ENCODE assay signal across 1 cellular context in genomic region chr7:75732764-75733630, GRCh38.
TF ChIP-seq lines count a peak whose summit lies in the region.

No MANE protein-coding gene starts in this region.

TF ChIP-seq in K562, 482 proteins besides CTCF, POLR2A, EP300 and RAD21 (continued from another document and continues in another):
- no peak; the same call in 1 of the 2 replicates for TF ChIP-seq PBX2 (CRISPR knock-in tag; IDR thresholded peaks at IDR 0.05; ENCODE audit: low read depth)
- TF ChIP-seq PBX2 (tag; conservative IDR thresholded peaks at IDR 0.05; ENCODE audit: low read depth): peak; percentile 52
- TF ChIP-seq SIX5 (IDR thresholded peaks at IDR 0.05; ENCODE audit: borderline replicate concordance in 1 of 2, insufficient read depth in 1 of 2, low read depth in 1 of 2, low read length in 2 of 2): no peak
- no peak for TF ChIP-seq TAF1 (IDR thresholded peaks at IDR 0.05; ENCODE audit: control insufficient read depth, extremely low read depth, insufficient read depth, low read length, severe bottlenecking)
- TF ChIP-seq ZNF24 (IDR thresholded peaks at IDR 0.05): 0 out of 2 replicates have a peak, but pooled peaks have one; percentile 23
- TF ChIP-seq JUND (IDR thresholded peaks at IDR 0.05; ENCODE audit: borderline replicate concordance, low read depth, low read length): peak; percentile 64
- TF ChIP-seq JUND (tag; IDR thresholded peaks at IDR 0.05; ENCODE audit: borderline replicate concordance, low read depth, low read length): peak; percentile 36; the same call in 1 of the 3 replicates
- TF ChIP-seq U2AF2 (optimal IDR thresholded peaks at IDR 0.05; ENCODE audit: low read depth, low read length): no peak
- no peak for TF ChIP-seq GABPB1 (CRISPR knock-in tag; IDR thresholded peaks at IDR 0.05)
- TF ChIP-seq, protein P1, sequence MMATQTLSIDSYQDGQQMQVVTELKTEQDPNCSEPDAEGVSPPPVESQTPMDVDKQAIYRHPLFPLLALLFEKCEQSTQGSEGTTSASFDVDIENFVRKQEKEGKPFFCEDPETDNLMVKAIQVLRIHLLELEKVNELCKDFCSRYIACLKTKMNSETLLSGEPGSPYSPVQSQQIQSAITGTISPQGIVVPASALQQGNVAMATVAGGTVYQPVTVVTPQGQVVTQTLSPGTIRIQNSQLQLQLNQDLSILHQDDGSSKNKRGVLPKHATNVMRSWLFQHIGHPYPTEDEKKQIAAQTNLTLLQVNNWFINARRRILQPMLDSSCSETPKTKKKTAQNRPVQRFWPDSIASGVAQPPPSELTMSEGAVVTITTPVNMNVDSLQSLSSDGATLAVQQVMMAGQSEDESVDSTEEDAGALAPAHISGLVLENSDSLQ (IDR thresholded peaks at IDR 0.05): peak; percentile 97
- TF ChIP-seq GABPA (tag; conservative IDR thresholded peaks at IDR 0.05; ENCODE audit: low read depth): 0 out of 2 replicates have a peak, but pooled peaks have one; percentile 25
- TF ChIP-seq LARP7 (IDR thresholded peaks at IDR 0.05): peak; percentile 65
- TF ChIP-seq NFE2 (IDR thresholded peaks at IDR 0.05; ENCODE audit: low read depth): peak; percentile 59; the same call in 1 of the 2 replicates
- TF ChIP-seq HDAC8 (tag; IDR thresholded peaks at IDR 0.05): no peak
- peak in 1 of 2 experiments; percentile 75; a peak in 1 of 4 replicates for TF ChIP-seq MCM7 (IDR thresholded peaks at IDR 0.05)
- TF ChIP-seq L3MBTL2 (IDR thresholded peaks at IDR 0.05): peak; percentile 11; the same call in 1 of the 2 replicates
- no peak for TF ChIP-seq FOXJ2 (tag; IDR thresholded peaks at IDR 0.05)
- no peak for TF ChIP-seq SPI1 (IDR thresholded peaks at IDR 0.05; ENCODE audit: borderline replicate concordance, low read depth, low read length)
- TF ChIP-seq SMARCC2 (IDR thresholded peaks at IDR 0.05; ENCODE audit: low read depth): 0 out of 2 replicates have a peak, but pooled peaks have one; percentile 33
- TF ChIP-seq FOXP1 (CRISPR knock-in tag; IDR thresholded peaks at IDR 0.05): no peak
- TF ChIP-seq, protein P2, sequence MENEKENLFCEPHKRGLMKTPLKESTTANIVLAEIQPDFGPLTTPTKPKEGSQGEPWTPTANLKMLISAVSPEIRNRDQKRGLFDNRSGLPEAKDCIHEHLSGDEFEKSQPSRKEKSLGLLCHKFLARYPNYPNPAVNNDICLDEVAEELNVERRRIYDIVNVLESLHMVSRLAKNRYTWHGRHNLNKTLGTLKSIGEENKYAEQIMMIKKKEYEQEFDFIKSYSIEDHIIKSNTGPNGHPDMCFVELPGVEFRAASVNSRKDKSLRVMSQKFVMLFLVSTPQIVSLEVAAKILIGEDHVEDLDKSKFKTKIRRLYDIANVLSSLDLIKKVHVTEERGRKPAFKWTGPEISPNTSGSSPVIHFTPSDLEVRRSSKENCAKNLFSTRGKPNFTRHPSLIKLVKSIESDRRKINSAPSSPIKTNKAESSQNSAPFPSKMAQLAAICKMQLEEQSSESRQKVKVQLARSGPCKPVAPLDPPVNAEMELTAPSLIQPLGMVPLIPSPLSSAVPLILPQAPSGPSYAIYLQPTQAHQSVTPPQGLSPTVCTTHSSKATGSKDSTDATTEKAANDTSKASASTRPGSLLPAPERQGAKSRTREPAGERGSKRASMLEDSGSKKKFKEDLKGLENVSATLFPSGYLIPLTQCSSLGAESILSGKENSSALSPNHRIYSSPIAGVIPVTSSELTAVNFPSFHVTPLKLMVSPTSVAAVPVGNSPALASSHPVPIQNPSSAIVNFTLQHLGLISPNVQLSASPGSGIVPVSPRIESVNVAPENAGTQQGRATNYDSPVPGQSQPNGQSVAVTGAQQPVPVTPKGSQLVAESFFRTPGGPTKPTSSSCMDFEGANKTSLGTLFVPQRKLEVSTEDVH (IDR thresholded peaks at IDR 0.05; ENCODE audit: low read depth, partially characterized antibody): no peak
- TF ChIP-seq HDGF (IDR thresholded peaks at IDR 0.05): peak; percentile 76; the same call in 1 of the 2 replicates
- TF ChIP-seq DPF2 (IDR thresholded peaks at IDR 0.05): peak; percentile 55; the same call in 1 of the 2 replicates
- TF ChIP-seq, protein P3, sequence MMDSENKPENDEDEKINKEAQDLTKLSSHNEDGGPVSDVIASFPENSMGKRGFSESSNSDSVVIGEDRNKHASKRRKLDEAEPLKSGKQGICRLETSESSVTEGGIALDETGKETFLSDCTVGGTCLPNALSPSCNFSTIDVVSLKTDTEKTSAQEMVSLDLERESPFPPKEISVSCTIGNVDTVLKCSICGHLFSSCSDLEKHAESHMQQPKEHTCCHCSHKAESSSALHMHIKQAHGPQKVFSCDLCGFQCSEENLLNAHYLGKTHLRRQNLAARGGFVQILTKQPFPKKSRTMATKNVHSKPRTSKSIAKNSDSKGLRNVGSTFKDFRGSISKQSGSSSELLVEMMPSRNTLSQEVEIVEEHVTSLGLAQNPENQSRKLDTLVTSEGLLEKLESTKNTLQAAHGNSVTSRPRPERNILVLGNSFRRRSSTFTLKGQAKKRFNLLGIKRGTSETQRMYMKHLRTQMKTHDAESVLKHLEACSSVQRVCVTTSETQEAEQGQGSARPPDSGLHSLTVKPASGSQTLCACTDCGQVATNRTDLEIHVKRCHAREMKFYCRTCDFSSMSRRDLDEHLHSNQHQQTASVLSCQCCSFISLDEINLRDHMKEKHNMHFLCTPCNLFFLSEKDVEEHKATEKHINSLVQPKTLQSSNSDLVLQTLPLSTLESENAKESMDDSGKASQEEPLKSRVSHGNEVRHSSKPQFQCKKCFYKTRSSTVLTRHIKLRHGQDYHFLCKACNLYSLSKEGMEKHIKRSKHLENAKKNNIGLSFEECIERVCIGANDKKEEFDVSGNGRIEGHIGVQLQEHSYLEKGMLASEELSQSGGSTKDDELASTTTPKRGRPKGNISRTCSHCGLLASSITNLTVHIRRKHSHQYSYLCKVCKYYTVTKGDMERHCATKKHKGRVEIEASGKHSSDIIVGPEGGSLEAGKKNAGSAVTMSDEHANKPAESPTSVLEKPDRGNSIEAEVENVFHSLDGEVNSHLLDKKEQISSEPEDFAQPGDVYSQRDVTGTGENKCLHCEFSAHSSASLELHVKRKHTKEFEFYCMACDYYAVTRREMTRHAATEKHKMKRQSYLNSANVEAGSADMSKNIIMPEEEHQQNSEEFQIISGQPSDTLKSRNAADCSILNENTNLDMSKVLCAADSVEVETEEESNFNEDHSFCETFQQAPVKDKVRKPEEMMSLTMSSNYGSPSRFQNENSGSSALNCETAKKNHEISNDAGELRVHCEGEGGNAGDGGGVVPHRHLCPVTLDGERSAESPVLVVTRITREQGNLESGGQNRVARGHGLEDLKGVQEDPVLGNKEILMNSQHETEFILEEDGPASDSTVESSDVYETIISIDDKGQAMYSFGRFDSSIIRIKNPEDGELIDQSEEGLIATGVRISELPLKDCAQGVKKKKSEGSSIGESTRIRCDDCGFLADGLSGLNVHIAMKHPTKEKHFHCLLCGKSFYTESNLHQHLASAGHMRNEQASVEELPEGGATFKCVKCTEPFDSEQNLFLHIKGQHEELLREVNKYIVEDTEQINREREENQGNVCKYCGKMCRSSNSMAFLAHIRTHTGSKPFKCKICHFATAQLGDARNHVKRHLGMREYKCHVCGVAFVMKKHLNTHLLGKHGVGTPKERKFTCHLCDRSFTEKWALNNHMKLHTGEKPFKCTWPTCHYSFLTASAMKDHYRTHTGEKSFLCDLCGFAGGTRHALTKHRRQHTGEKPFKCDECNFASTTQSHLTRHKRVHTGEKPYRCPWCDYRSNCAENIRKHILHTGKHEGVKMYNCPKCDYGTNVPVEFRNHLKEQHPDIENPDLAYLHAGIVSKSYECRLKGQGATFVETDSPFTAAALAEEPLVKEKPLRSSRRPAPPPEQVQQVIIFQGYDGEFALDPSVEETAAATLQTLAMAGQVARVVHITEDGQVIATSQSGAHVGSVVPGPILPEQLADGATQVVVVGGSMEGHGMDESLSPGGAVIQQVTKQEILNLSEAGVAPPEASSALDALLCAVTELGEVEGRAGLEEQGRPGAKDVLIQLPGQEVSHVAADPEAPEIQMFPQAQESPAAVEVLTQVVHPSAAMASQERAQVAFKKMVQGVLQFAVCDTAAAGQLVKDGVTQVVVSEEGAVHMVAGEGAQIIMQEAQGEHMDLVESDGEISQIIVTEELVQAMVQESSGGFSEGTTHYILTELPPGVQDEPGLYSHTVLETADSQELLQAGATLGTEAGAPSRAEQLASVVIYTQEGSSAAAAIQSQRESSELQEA (IDR thresholded peaks at IDR 0.05; ENCODE audit: low read depth): no peak
- no peak for TF ChIP-seq ZFX (CRISPR knock-in tag; IDR thresholded peaks at IDR 0.05)
- TF ChIP-seq, protein P4, sequence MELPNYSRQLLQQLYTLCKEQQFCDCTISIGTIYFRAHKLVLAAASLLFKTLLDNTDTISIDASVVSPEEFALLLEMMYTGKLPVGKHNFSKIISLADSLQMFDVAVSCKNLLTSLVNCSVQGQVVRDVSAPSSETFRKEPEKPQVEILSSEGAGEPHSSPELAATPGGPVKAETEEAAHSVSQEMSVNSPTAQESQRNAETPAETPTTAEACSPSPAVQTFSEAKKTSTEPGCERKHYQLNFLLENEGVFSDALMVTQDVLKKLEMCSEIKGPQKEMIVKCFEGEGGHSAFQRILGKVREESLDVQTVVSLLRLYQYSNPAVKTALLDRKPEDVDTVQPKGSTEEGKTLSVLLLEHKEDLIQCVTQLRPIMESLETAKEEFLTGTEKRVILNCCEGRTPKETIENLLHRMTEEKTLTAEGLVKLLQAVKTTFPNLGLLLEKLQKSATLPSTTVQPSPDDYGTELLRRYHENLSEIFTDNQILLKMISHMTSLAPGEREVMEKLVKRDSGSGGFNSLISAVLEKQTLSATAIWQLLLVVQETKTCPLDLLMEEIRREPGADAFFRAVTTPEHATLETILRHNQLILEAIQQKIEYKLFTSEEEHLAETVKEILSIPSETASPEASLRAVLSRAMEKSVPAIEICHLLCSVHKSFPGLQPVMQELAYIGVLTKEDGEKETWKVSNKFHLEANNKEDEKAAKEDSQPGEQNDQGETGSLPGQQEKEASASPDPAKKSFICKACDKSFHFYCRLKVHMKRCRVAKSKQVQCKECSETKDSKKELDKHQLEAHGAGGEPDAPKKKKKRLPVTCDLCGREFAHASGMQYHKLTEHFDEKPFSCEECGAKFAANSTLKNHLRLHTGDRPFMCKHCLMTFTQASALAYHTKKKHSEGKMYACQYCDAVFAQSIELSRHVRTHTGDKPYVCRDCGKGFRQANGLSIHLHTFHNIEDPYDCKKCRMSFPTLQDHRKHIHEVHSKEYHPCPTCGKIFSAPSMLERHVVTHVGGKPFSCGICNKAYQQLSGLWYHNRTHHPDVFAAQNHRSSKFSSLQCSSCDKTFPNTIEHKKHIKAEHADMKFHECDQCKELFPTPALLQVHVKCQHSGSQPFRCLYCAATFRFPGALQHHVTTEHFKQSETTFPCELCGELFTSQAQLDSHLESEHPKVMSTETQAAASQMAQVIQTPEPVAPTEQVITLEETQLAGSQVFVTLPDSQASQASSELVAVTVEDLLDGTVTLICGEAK (IDR thresholded peaks at IDR 0.05): 0 out of 2 replicates have a peak, but pooled peaks have one; percentile 35
- TF ChIP-seq, protein P4 (CRISPR knock-in tag; IDR thresholded peaks at IDR 0.05): no peak
- TF ChIP-seq SMARCE1 (IDR thresholded peaks at IDR 0.05): peak; percentile 39; the same call in 1 of the 2 replicates
- peak; percentile 41; the same call in 1 of the 2 replicates for TF ChIP-seq ZNF431 (CRISPR knock-in tag; IDR thresholded peaks at IDR 0.05)
- peak; percentile 54 for TF ChIP-seq MEIS2 (IDR thresholded peaks at IDR 0.05; ENCODE audit: partially characterized antibody)
- TF ChIP-seq ARHGAP35 (IDR thresholded peaks at IDR 0.05; ENCODE audit: partially characterized antibody): no peak
